19 cellular contexts compared by ENCODE assay signal in the genomic region with DNA sequence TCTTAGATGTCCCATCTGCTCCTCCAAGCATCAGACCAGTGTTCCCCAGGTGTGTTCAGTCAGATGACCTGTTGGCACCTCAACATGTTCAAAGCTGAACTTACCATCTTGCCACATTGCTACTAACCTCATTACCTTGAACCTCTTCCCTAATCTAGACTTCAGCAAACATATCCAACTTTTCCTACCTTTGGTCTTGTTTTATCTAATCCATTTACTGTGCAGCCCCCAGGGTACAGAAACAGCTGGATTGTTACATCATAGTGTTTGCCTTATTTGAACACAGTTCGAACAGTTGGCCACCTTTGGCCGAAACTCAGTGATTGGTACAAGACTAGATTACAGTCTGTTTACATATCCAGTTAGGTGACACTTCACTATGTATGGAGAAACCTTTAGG.
"Had no signal": no experiment of that assay in that cellular context is flagged by ENCODE, and none has a peak within 500 bp of the region (broad histone marks: within the 10 kb centered on the region; RNA-seq: fewer than 3 reads in every experiment).

No MANE protein-coding gene starts in this region.

- ATAC-seq: effector memory CD8-positive, alpha-beta T cell; gastrocnemius medialis; heart right ventricle; naive thymus-derived CD8-positive, alpha-beta T cell had no signal

- H3K27ac Mint-ChIP-seq: effector memory CD8-positive, alpha-beta T cell had no signal

- H3K4me3 Mint-ChIP-seq: effector memory CD8-positive, alpha-beta T cell; naive thymus-derived CD8-positive, alpha-beta T cell had no signal

- H3K9me3 ChIP-seq: esophagus muscularis mucosa, gastrocnemius medialis, neutrophil, sigmoid colon, uterus had no signal

- H3K27me3 ChIP-seq: gastrocnemius medialis, heart right ventricle, neutrophil, sigmoid colon, uterus had no signal

- H3K9me3 Mint-ChIP-seq: effector memory CD8-positive, alpha-beta T cell had no signal

- H3K4me1 ChIP-seq: uterus had no signal

- H3K36me3 ChIP-seq: esophagus muscularis mucosa, gastrocnemius medialis, heart right ventricle, left ventricle myocardium inferior, neutrophil, sigmoid colon, uterus had no signal

- H3K27ac ChIP-seq: epithelial cell of prostate, esophagus muscularis mucosa, gastrocnemius medialis, heart right ventricle, left ventricle myocardium inferior, neutrophil, sigmoid colon, skin epidermis, uterus had no signal

- H3K4me3 ChIP-seq: esophagus muscularis mucosa, gastrocnemius medialis, heart right ventricle, left ventricle myocardium inferior, lung, sigmoid colon, skin epidermis, uterus had no signal

- DNase-seq: cortex of kidney; effector memory CD8-positive, alpha-beta T cell; gastrocnemius medialis; heart right ventricle; islet precursor cell; left ventricle myocardium inferior; mesenchymal stem cell; naive thymus-derived CD8-positive, alpha-beta T cell; posterior cingulate gyrus; sigmoid colon; stimulated activated CD4-positive, alpha-beta T cell treated with anti-CD3 and anti-CD28 coated beads, Interleukin-12 subunit alpha, Interleukin-12 subunit beta, amount 100 ng/mL, for 4 hours; stimulated activated naive CD4-positive, alpha-beta T cell treated with Interleukin-2 at 50 U/mL for 16 hours; trophoblast cell; uterus had no signal
